8 cellular contexts compared by ENCODE assay signal in genomic region chr9:36486933-36487481, GRCh38.
DNase-seq lines count a peak whose midpoint lies in the region; ATAC-seq and TF ChIP-seq lines count a peak whose summit lies in the region.

No MANE protein-coding gene starts in this region.

- TF ChIP-seq POLR2A in GM19099 (IDR thresholded peaks at IDR 0.05; ENCODE audit: extremely low read depth, insufficient read length, low read depth), result peak; percentile 20

- no peaks in the 10 kb centered on the region for H3K27me3 ChIP-seq in iPS-15b (ENCODE audit: control insufficient read depth, insufficient read depth, low read length)

- H3K9me3 ChIP-seq in iPS-15b (ENCODE audit: control insufficient read depth, insufficient read depth, low read length), result no peaks in the 10 kb centered on the region

- no peaks in the 10 kb centered on the region for H3K36me3 ChIP-seq in iPS-15b (ENCODE audit: control insufficient read depth, insufficient read depth, low read length)

- no peak for TF ChIP-seq CTCF in AG10803 (conservative IDR thresholded peaks at IDR 0.05; ENCODE audit: low read length)

- peak; percentile 56 for ATAC-seq in HG03354 (IDR thresholded peaks at IDR 0.05; ENCODE audit: poor library complexity, severe bottlenecking, unreplicated experiment)

- H3K4me1 ChIP-seq in iPS-15b (ENCODE audit: control insufficient read depth, insufficient read depth, low read length), result peaks cover 35% of the 10 kb centered on the region

- H3K4me3 ChIP-seq in AG10803 (ENCODE audit: low read length) (peak overlapping the region; percentile 96), iPS-15b (ENCODE audit: low read depth, low read length) (peak overlapping the region; percentile 87)

- peak overlapping the region; percentile 63 for H3K9ac ChIP-seq in iPS-15b (ENCODE audit: low read depth, low read length)

- no peak for DNase-seq in AG10803 (ENCODE audit: low read depth)
- DNase-seq in SKM-1 (lab: John Stamatoyannopoulos, UW; ENCODE audit: unreplicated experiment), result peak; percentile 12
- peak; percentile 44 for DNase-seq in stimulated activated CD4-positive, alpha-beta T cell treated with anti-CD3 and anti-CD28 coated beads, Interleukin-12 subunit alpha, Interleukin-12 subunit beta, amount 100 ng/mL, for 4 hours
- no peak for DNase-seq in NCI-H2107 (lab: John Stamatoyannopoulos, UW)

- peak overlapping the region; percentile 52 for H3K27ac ChIP-seq in angular gyrus (ENCODE audit: low read depth, low read length)

Comparison
In these comparisons a context has a peak if more than half of its experiments do, and no peak if none do; other contexts are left out.
1. DNase-seq: peak in SKM-1 (single experiment) and stimulated activated CD4-positive, alpha-beta T cell treated with anti-CD3 and anti-CD28 coated beads, Interleukin-12 subunit alpha, Interleukin-12 subunit beta, amount 100 ng/mL, for 4 hours (single experiment); none in AG10803 (single experiment) and NCI-H2107 (single experiment).